ENCODE assay signal across 1 cellular context in genomic region chr13:52969373-52969772, GRCh38.
TF ChIP-seq lines count a peak whose summit lies in the region.

No MANE protein-coding gene starts in this region.

TF ChIP-seq in neural cell, 6 proteins besides CTCF, POLR2A, EP300 and RAD21 (continued from another document):
- no peak for TF ChIP-seq REST (IDR thresholded peaks at IDR 0.05; ENCODE audit: borderline replicate concordance)
- TF ChIP-seq POLR2AphosphoS5 (IDR thresholded peaks at IDR 0.05): peak; percentile 90
TF ChIP-seq in neural cell: peak in this region for 3.
